In genomic region chr19:39941151-39941550, GRCh38 we compare ENCODE assay signal across 9 cellular contexts. TPM values are rescaled to one million over a fixed set of nuclear protein-coding genes. Genes with fewer than 3 reads are reported as not detected.
DNase-seq lines count a peak whose midpoint lies in the region; ATAC-seq and TF ChIP-seq lines count a peak whose summit lies in the region.
"Had no signal": no experiment of that assay in that cellular context is flagged by ENCODE, and none has a peak within 500 bp of the region (broad histone marks: within the 10 kb centered on the region; RNA-seq: fewer than 3 reads in every experiment).

No MANE protein-coding gene starts in this region.

- CTCF ChIA-PET in activated CD4-positive, alpha-beta T cell treated with anti-CD3 and anti-CD28 coated beads, Interleukin-2, amount 10 ng/mL, durations not matched to agents 7 days and 5 days (lab: Charles Lee) = interaction anchor here (1.5 to 2.1 kb wide), 2 partner anchors 12 to 29 kb away, joined by 3 to 11 read pairs; no protein-coding TSS in a partner anchor

- H3K27ac Mint-ChIP-seq in activated CD4-positive, alpha-beta T cell treated with anti-CD3 and anti-CD28 coated beads, Interleukin-2, amount 10 ng/mL, durations not matched to agents 7 days and 5 days = peak overlapping the region; percentile 88
- peak overlapping the region; percentile 93 for H3K27ac Mint-ChIP-seq in endothelial cell (ENCODE audit: unreplicated experiment)
- H3K27ac Mint-ChIP-seq in stimulated activated naive CD8-positive, alpha-beta T cell treated with anti-CD3 and anti-CD28 coated beads, Interleukin-15, amount 100 ng/mL, for 72 hours = peak overlapping the region; percentile 79 to 88

- H3K9me3 Mint-ChIP-seq in activated CD4-positive, alpha-beta T cell treated with anti-CD3 and anti-CD28 coated beads, Interleukin-2, amount 10 ng/mL, durations not matched to agents 7 days and 5 days = peaks cover 26% of the 10 kb centered on the region
- no peaks in the 10 kb centered on the region for H3K9me3 Mint-ChIP-seq in endothelial cell (ENCODE audit: unreplicated experiment)
- H3K9me3 Mint-ChIP-seq in stimulated activated naive CD8-positive, alpha-beta T cell treated with anti-CD3 and anti-CD28 coated beads, Interleukin-15, amount 100 ng/mL, for 72 hours = peaks cover 15 to 17% of the 10 kb centered on the region in 2 donors

- peak; percentile 10 for ATAC-seq in stimulated activated naive CD8-positive, alpha-beta T cell treated with anti-CD3 and anti-CD28 coated beads, Interleukin-15, amount 100 ng/mL, for 72 hours
- ATAC-seq in HG02870 (IDR thresholded peaks at IDR 0.05; ENCODE audit: unreplicated experiment) = no peak

- POLR2A ChIA-PET in activated CD4-positive, alpha-beta T cell treated with anti-CD3 and anti-CD28 coated beads, Interleukin-2, amount 10 ng/mL, durations not matched to agents 7 days and 5 days (lab: Charles Lee) = interaction anchor here (0.9 to 1.5 kb wide), 2 partner anchors 12 to 30 kb away, joined by 7 to 13 read pairs; partner anchors contain the start of gene PSMC4

- H3K4me3 Mint-ChIP-seq in activated CD4-positive, alpha-beta T cell treated with anti-CD3 and anti-CD28 coated beads, Interleukin-2, amount 10 ng/mL, durations not matched to agents 7 days and 5 days = peak overlapping the region; percentile 50
- H3K4me3 Mint-ChIP-seq in endothelial cell (ENCODE audit: unreplicated experiment) = no peak overlapping the region
- H3K4me3 Mint-ChIP-seq in stimulated activated naive CD8-positive, alpha-beta T cell treated with anti-CD3 and anti-CD28 coated beads, Interleukin-15, amount 100 ng/mL, for 72 hours = peak overlapping the region; percentile 78 to 82

- H3K36me3 Mint-ChIP-seq in activated CD4-positive, alpha-beta T cell treated with anti-CD3 and anti-CD28 coated beads, Interleukin-2, amount 10 ng/mL, durations not matched to agents 7 days and 5 days (ENCODE audit: low read depth) = peaks cover 33% of the 10 kb centered on the region
- no peaks in the 10 kb centered on the region for H3K36me3 Mint-ChIP-seq in endothelial cell (ENCODE audit: low read depth, unreplicated experiment)

- H3K4me1 Mint-ChIP-seq in activated CD4-positive, alpha-beta T cell treated with anti-CD3 and anti-CD28 coated beads, Interleukin-2, amount 10 ng/mL, durations not matched to agents 7 days and 5 days = peaks cover 80% of the 10 kb centered on the region
- peaks cover 54% of the 10 kb centered on the region for H3K4me1 Mint-ChIP-seq in endothelial cell (ENCODE audit: unreplicated experiment)
- H3K4me1 Mint-ChIP-seq in stimulated activated naive CD8-positive, alpha-beta T cell treated with anti-CD3 and anti-CD28 coated beads, Interleukin-15, amount 100 ng/mL, for 72 hours = peaks cover 93% of the 10 kb centered on the region

- H3K27me3 Mint-ChIP-seq in activated CD4-positive, alpha-beta T cell treated with anti-CD3 and anti-CD28 coated beads, Interleukin-2, amount 10 ng/mL, durations not matched to agents 7 days and 5 days = no peaks in the 10 kb centered on the region
- H3K27me3 Mint-ChIP-seq in endothelial cell (ENCODE audit: unreplicated experiment) = peaks cover 2% of the 10 kb centered on the region
- no peaks in the 10 kb centered on the region for H3K27me3 Mint-ChIP-seq in stimulated activated naive CD8-positive, alpha-beta T cell treated with anti-CD3 and anti-CD28 coated beads, Interleukin-15, amount 100 ng/mL, for 72 hours

- no peak for DNase-seq in activated CD4-positive, alpha-beta T cell treated with anti-CD3 and anti-CD28 coated beads, Interleukin-2, amount 10 ng/mL, durations not matched to agents 7 days and 5 days
- no peak for DNase-seq in activated CD4-positive, alpha-beta T cell treated with anti-CD3 and anti-CD28 coated beads, Interleukin-2, amount 50 U/mL, for 1 hour
- DNase-seq in T-helper 22 cell (ENCODE audit: low read depth) = peak; percentile 25
- DNase-seq in endothelial cell (ENCODE audit: low spot score) = no peak
- DNase-seq in stimulated activated naive CD8-positive, alpha-beta T cell treated with anti-CD3 and anti-CD28 coated beads, Interleukin-15, amount 100 ng/mL, for 72 hours = peak in 1 of 2 donors; percentile 18
- no peak for DNase-seq in DMS53 treated with DMSO at 0.1 percent for 48 hours (lab: John Stamatoyannopoulos, UW; ENCODE audit: unreplicated experiment)
- DNase-seq in NCI-H146 (lab: John Stamatoyannopoulos, UW) = no peak
- DNase-seq: NCI-H69 had no signal

- TF ChIP-seq CTCF in endothelial cell (IDR thresholded peaks at IDR 0.05; ENCODE audit: unreplicated experiment) = no peak

RNA-seq across cellular contexts. Expression of gene FCGBP, which starts 6.7 kb away (rescaled TPM):
- 1 to 10 TPM; 7.1 TPM for total RNA-seq in activated CD4-positive, alpha-beta T cell treated with anti-CD3 and anti-CD28 coated beads, Interleukin-2, amount 10 ng/mL, durations not matched to agents 7 days and 5 days
- total RNA-seq in endothelial cell (ENCODE audit: unreplicated experiment) = 1.8 TPM

RNA-seq across cellular contexts. Expression of gene PSMC4, which starts 29.8 kb away (rescaled TPM):
- 100 to 1,000 TPM; 108 to 122 TPM for total RNA-seq in activated CD4-positive, alpha-beta T cell treated with anti-CD3 and anti-CD28 coated beads, Interleukin-2, amount 10 ng/mL, durations not matched to agents 7 days and 5 days
- total RNA-seq in endothelial cell (ENCODE audit: unreplicated experiment) = 101 TPM

RNA-seq across cellular contexts. Expression of gene ZNF546, which starts 55.7 kb away (rescaled TPM):
- total RNA-seq in activated CD4-positive, alpha-beta T cell treated with anti-CD3 and anti-CD28 coated beads, Interleukin-2, amount 10 ng/mL, durations not matched to agents 7 days and 5 days = 1 to 10 TPM; 6.1 to 8.9 TPM
- 4.0 TPM for total RNA-seq in endothelial cell (ENCODE audit: unreplicated experiment)
